In genomic region chr4:188596027-188596426, GRCh38 we compare ENCODE assay signal across 29 cellular contexts.
"Had no signal": no experiment of that assay in that cellular context is flagged by ENCODE, and none has a peak within 500 bp of the region (broad histone marks: within the 10 kb centered on the region; RNA-seq: fewer than 3 reads in every experiment).

No MANE protein-coding gene starts in this region.

- H3K27ac ChIP-seq: colonic mucosa, epithelial cell of prostate, gastrocnemius medialis, neural progenitor cell, parathyroid adenoma, right lobe of liver, suprapubic skin, vagina had no signal

- ATAC-seq: esophagus mucosa; gastrocnemius medialis; left lobe of liver; naive thymus-derived CD4-positive, alpha-beta T cell; right lobe of liver; stimulated activated naive CD8-positive, alpha-beta T cell treated with anti-CD3 and anti-CD28 coated beads, Interleukin-15, amount 100 ng/mL, for 72 hours had no signal

- H3K27ac Mint-ChIP-seq: dendritic cell treated with granulocyte-macrophage colony-stimulating factor and Interleukin-4, amounts not matched to agents 40 ng/mL and 50 ng/mL, for 4 days; endodermal cell; naive thymus-derived CD4-positive, alpha-beta T cell; nephron; neural progenitor cell; progenitor cell of endocrine pancreas; stimulated activated naive CD8-positive, alpha-beta T cell treated with anti-CD3 and anti-CD28 coated beads, Interleukin-15, amount 100 ng/mL, for 72 hours had no signal

- H3K36me3 ChIP-seq: colonic mucosa, gastrocnemius medialis, neural progenitor cell, right lobe of liver, suprapubic skin, vagina had no signal

- H3K27me3 ChIP-seq: colonic mucosa, gastrocnemius medialis, neural progenitor cell, right lobe of liver, suprapubic skin, vagina had no signal

- H3K9me3 Mint-ChIP-seq: endodermal cell, nephron, neural progenitor cell had no signal

- H3K4me1 Mint-ChIP-seq: naive thymus-derived CD4-positive, alpha-beta T cell; nephron; stimulated activated naive CD8-positive, alpha-beta T cell treated with anti-CD3 and anti-CD28 coated beads, Interleukin-15, amount 100 ng/mL, for 72 hours had no signal

- H3K9ac ChIP-seq: neural progenitor cell, parathyroid adenoma had no signal

- H3K9me3 ChIP-seq: colonic mucosa, gastrocnemius medialis, right lobe of liver, suprapubic skin, vagina had no signal

- H3K4me3 Mint-ChIP-seq: dendritic cell treated with granulocyte-macrophage colony-stimulating factor and Interleukin-4, amounts not matched to agents 40 ng/mL and 50 ng/mL, for 4 days; endodermal cell; naive thymus-derived CD4-positive, alpha-beta T cell; nephron; neural progenitor cell; stimulated activated naive CD8-positive, alpha-beta T cell treated with anti-CD3 and anti-CD28 coated beads, Interleukin-15, amount 100 ng/mL, for 72 hours had no signal

- H3K4me1 ChIP-seq: colonic mucosa, gastrocnemius medialis, neural progenitor cell, parathyroid adenoma, right lobe of liver, suprapubic skin, vagina had no signal

- H3K4me3 ChIP-seq: colonic mucosa, gastrocnemius medialis, lung, neural progenitor cell, right lobe of liver, suprapubic skin, vagina had no signal

- H3K27me3 Mint-ChIP-seq: dendritic cell treated with granulocyte-macrophage colony-stimulating factor and Interleukin-4, amounts not matched to agents 40 ng/mL and 50 ng/mL, for 4 days; naive thymus-derived CD4-positive, alpha-beta T cell; stimulated activated naive CD8-positive, alpha-beta T cell treated with anti-CD3 and anti-CD28 coated beads, Interleukin-15, amount 100 ng/mL, for 72 hours had no signal

- H2AFZ ChIP-seq: neural progenitor cell, parathyroid adenoma had no signal

- H3K79me2 ChIP-seq: parathyroid adenoma had no signal

- H3K4me2 ChIP-seq: neural progenitor cell had no signal

- DNase-seq: colonic mucosa; effector CD8-positive, alpha-beta T cell; endodermal cell; foreskin fibroblast; gastrocnemius medialis; head of caudate nucleus; kidney; mesenchymal stem cell; midbrain; naive thymus-derived CD4-positive, alpha-beta T cell; right lobe of liver; small intestine; stimulated activated CD4-positive, alpha-beta T cell treated with anti-CD3 and anti-CD28 coated beads, Interleukin-15, amount 100 ng/mL, for 24 hours; stimulated activated CD4-positive, alpha-beta T cell treated with anti-CD3 and anti-CD28 coated beads, Interleukin-2, amount 100 ng/mL, for 48 hours; stimulated activated CD8-positive, alpha-beta memory T cell treated with anti-CD3 and anti-CD28 coated beads, Interleukin-4, amount 100 ng/mL, for 48 hours; stimulated activated naive CD4-positive, alpha-beta T cell; stimulated activated naive CD8-positive, alpha-beta T cell treated with anti-CD3 and anti-CD28 coated beads, Interleukin-15, amount 100 ng/mL, for 72 hours; trophoblast cell had no signal

- H3K36me3 Mint-ChIP-seq: naive thymus-derived CD4-positive, alpha-beta T cell; neural progenitor cell had no signal
